11 cellular contexts compared by ENCODE assay signal in genomic region chr6:53325785-53326184, GRCh38. TPM values are rescaled to one million over a fixed set of nuclear protein-coding genes. Genes with fewer than 3 reads are reported as not detected.
DNase-seq lines count a peak whose midpoint lies in the region; ATAC-seq and TF ChIP-seq lines count a peak whose summit lies in the region.
"Had no signal": no experiment of that assay in that cellular context is flagged by ENCODE, and none has a peak within 500 bp of the region (broad histone marks: within the 10 kb centered on the region; RNA-seq: fewer than 3 reads in every experiment).

No MANE protein-coding gene starts in this region.

- H3K27ac ChIP-seq in GM23248 = peak overlapping the region; percentile 72
- H3K27ac ChIP-seq in left ventricle myocardium inferior (replicated peaks) = peak overlapping the region; percentile 76
- peak overlapping the region; percentile 86 for H3K27ac ChIP-seq in stomach smooth muscle (ENCODE audit: low read length)
- H3K27ac ChIP-seq: parathyroid adenoma had no signal

- peaks cover 47% of the 10 kb centered on the region for H3K36me3 Mint-ChIP-seq in activated B cell treated with CpG ODN at 0.5 μM for 24 hours (ENCODE audit: low read depth)

- CTCF ChIA-PET in activated B cell treated with CpG ODN at 0.5 μM for 24 hours (lab: Charles Lee) = no interaction called here

- peaks cover 61% of the 10 kb centered on the region for H3F3A ChIP-seq in GM23248 (ENCODE audit: insufficient read depth)

- H3K27me3 Mint-ChIP-seq in activated B cell treated with CpG ODN at 0.5 μM for 24 hours = no peaks in the 10 kb centered on the region

- H3K36me3 ChIP-seq in GM23248 (ENCODE audit: low read depth) (no peaks in the 10 kb centered on the region), left ventricle myocardium inferior (no peaks in the 10 kb centered on the region), stomach smooth muscle (ENCODE audit: control insufficient read depth in 2 of 2, insufficient read depth in 2 of 2, low read length in 2 of 2) (no peaks in the 10 kb centered on the region)

- DNase-seq in GM23248 (peak; percentile 65), activated B cell treated with CpG ODN at 0.5 μM for 24 hours (no peak), left ventricle myocardium inferior (no peak), NCI-H1092 (lab: John Stamatoyannopoulos, UW) (no peak)
- DNase-seq in activated CD4-positive, alpha-beta T cell treated with anti-CD3 and anti-CD28 coated beads, Interleukin-2, amount 50 U/mL, for 48 hours = no peak
- DNase-seq: activated T-cell treated with anti-CD3 and anti-CD28 coated beads, Interleukin-2, amount 50 U/mL, for 48 hours; left colon; NCI-H2081 had no signal

- no peaks in the 10 kb centered on the region for H4K20me1 ChIP-seq in GM23248 (ENCODE audit: insufficient read depth)

- H3K4me1 Mint-ChIP-seq in activated B cell treated with CpG ODN at 0.5 μM for 24 hours = peaks cover 79% of the 10 kb centered on the region

- H3K27me3 ChIP-seq in GM23248 (replicated peaks; ENCODE audit: insufficient read depth) (no peaks in the 10 kb centered on the region), left ventricle myocardium inferior (ENCODE audit: low read depth) (no peaks in the 10 kb centered on the region), stomach smooth muscle (ENCODE audit: control insufficient read depth in 1 of 2, insufficient read depth in 2 of 2, low read length in 2 of 2) (no peaks in the 10 kb centered on the region)

- H3K4me2 ChIP-seq in GM23248 (ENCODE audit: unreplicated experiment) = peak overlapping the region; percentile 50

- ATAC-seq in activated B cell treated with CpG ODN at 0.5 μM for 24 hours (ENCODE audit: low read depth) (no peak), GM19023 (IDR thresholded peaks at IDR 0.05; ENCODE audit: unreplicated experiment) (no peak)
- ATAC-seq: left colon had no signal

- WGBS in GM23248 (ENCODE audit: low coverage in 1 of 2, low lambda C conversion rate in 2 of 2, missing lambda C conversion rate in 2 of 2), 2 experiments = 46 to 55% methylated on average over 6 of the region's 6 CpGs

- H3K9me2 ChIP-seq in GM23248 (ENCODE audit: insufficient read depth) = no peaks in the 10 kb centered on the region

- H2AFZ ChIP-seq in GM23248 = no peak overlapping the region
- H2AFZ ChIP-seq: parathyroid adenoma had no signal

- in situ Hi-C loops in GM23248 (cut with MboI) = no loop called here

- POLR2A ChIA-PET in activated B cell treated with CpG ODN at 0.5 μM for 24 hours (lab: Charles Lee) = interaction anchor here (0.9 kb wide), 1 partner anchor 14 kb away, joined by 3 read pairs; no protein-coding TSS in a partner anchor

- TF ChIP-seq CTCF in activated B cell treated with CpG ODN at 0.5 μM for 24 hours (IDR thresholded peaks at IDR 0.05) = no peak
- no peak for TF ChIP-seq CTCF in left ventricle myocardium inferior (IDR thresholded peaks at IDR 0.05; ENCODE audit: borderline replicate concordance)

- no peak overlapping the region for H3K4me3 ChIP-seq in GM23248
- H3K4me3 ChIP-seq in left ventricle myocardium inferior = no peak overlapping the region
- no peak overlapping the region for H3K4me3 ChIP-seq in stomach smooth muscle (ENCODE audit: low read length in 2 of 2)

- H3K9me3 ChIP-seq in GM23248 (ENCODE audit: low read depth) (no peaks in the 10 kb centered on the region), left ventricle myocardium inferior (replicated peaks) (no peaks in the 10 kb centered on the region), stomach smooth muscle (ENCODE audit: control insufficient read depth in 2 of 2, low read length in 2 of 2) (no peaks in the 10 kb centered on the region)

- intact Hi-C loops in activated B cell treated with CpG ODN at 0.5 μM for 24 hours (cut with micrococcal nuclease) = loop anchor here (1.0 kb wide), 1 partner anchor 11 kb away; no protein-coding TSS in a partner anchor
- intact Hi-C loops in left ventricle myocardium inferior (cut with micrococcal nuclease) = no loop called here

- H3K4me1 ChIP-seq in GM23248 (ENCODE audit: insufficient read depth) (peaks cover 64% of the 10 kb centered on the region), left ventricle myocardium inferior (peaks cover 66% of the 10 kb centered on the region), stomach smooth muscle (ENCODE audit: control insufficient read depth, insufficient read depth, low read length) (peaks cover 24% of the 10 kb centered on the region)
- H3K4me1 ChIP-seq: parathyroid adenoma had no signal

- no peaks in the 10 kb centered on the region for H3K9me3 Mint-ChIP-seq in activated B cell treated with CpG ODN at 0.5 μM for 24 hours

- H3K79me2 ChIP-seq in GM23248 (ENCODE audit: insufficient read depth) = peaks cover 83% of the 10 kb centered on the region
- H3K79me2 ChIP-seq: parathyroid adenoma had no signal

- peak overlapping the region; percentile 84 for H3K27ac Mint-ChIP-seq in activated B cell treated with CpG ODN at 0.5 μM for 24 hours

- H3K9ac ChIP-seq in GM23248 = no peak overlapping the region
- no peak overlapping the region for H3K9ac ChIP-seq in stomach smooth muscle (ENCODE audit: low read length in 2 of 2)
- H3K9ac ChIP-seq: parathyroid adenoma had no signal

- H3K4me3 Mint-ChIP-seq in activated B cell treated with CpG ODN at 0.5 μM for 24 hours = no peak overlapping the region

RNA-seq across cellular contexts. Expression of gene ELOVL5, which starts 23.0 kb away (rescaled TPM):
- total RNA-seq in GM23248 (2014; rRNA removed; shearing (Covaris generic)) = 60.3 and 70.8 TPM in 2 replicates
- 86.8 and 87.3 TPM in 2 replicates for polyA plus RNA-seq in GM23248 (2016; fragmentation: Nextera tagmentation; extraction: Ambion mirVana)
- total RNA-seq in activated B cell treated with CpG ODN at 0.5 μM for 24 hours = 109 and 127 TPM in 2 replicates
- total RNA-seq in left ventricle myocardium inferior = 19.0 TPM
